In the genomic region with DNA sequence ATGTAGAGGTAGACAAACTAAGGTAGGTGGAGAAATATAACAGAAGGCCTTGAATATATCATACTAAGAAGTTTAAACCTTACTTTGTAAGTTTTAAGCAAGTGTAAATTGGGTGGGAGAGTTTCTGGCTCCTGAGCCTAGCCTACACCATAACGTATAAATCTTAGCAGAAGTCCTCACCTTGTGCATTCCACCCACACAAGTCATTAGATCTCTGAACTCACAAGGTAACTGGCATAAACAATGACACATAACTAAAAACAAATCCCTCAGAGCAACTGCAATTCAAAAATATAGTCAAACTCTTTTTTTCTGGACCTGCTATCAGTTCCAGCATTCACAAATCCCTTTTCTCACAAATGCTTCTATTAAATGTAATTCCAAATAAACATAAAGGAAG, we compare ENCODE assay signal across 1 cellular context.
A peak's percentile ranks its signal among the peaks of the same experiment; 100 is the strongest.
TF ChIP-seq lines count a peak whose summit lies in the region.

No MANE protein-coding gene starts in this region.

TF ChIP-seq in K562, 482 proteins besides CTCF, POLR2A, EP300 and RAD21 (continued from another document):
- TF ChIP-seq, protein P1, sequence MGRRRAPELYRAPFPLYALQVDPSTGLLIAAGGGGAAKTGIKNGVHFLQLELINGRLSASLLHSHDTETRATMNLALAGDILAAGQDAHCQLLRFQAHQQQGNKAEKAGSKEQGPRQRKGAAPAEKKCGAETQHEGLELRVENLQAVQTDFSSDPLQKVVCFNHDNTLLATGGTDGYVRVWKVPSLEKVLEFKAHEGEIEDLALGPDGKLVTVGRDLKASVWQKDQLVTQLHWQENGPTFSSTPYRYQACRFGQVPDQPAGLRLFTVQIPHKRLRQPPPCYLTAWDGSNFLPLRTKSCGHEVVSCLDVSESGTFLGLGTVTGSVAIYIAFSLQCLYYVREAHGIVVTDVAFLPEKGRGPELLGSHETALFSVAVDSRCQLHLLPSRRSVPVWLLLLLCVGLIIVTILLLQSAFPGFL (CRISPR knock-in tag; IDR thresholded peaks at IDR 0.05): no peak
- TF ChIP-seq POLR2AphosphoS5 (IDR thresholded peaks at IDR 0.05; ENCODE audit: control insufficient read depth, insufficient read depth, low read depth, low read length) (no peak), EGR1 (conservative IDR thresholded peaks at IDR 0.05) (0 out of 2 replicates have a peak, but pooled peaks have one; percentile 31), RHOXF2B (CRISPR knock-in tag; conservative IDR thresholded peaks at IDR 0.05) (no peak), CREM (IDR thresholded peaks at IDR 0.05; ENCODE audit: low read depth) (no peak)
- TF ChIP-seq, protein P2, sequence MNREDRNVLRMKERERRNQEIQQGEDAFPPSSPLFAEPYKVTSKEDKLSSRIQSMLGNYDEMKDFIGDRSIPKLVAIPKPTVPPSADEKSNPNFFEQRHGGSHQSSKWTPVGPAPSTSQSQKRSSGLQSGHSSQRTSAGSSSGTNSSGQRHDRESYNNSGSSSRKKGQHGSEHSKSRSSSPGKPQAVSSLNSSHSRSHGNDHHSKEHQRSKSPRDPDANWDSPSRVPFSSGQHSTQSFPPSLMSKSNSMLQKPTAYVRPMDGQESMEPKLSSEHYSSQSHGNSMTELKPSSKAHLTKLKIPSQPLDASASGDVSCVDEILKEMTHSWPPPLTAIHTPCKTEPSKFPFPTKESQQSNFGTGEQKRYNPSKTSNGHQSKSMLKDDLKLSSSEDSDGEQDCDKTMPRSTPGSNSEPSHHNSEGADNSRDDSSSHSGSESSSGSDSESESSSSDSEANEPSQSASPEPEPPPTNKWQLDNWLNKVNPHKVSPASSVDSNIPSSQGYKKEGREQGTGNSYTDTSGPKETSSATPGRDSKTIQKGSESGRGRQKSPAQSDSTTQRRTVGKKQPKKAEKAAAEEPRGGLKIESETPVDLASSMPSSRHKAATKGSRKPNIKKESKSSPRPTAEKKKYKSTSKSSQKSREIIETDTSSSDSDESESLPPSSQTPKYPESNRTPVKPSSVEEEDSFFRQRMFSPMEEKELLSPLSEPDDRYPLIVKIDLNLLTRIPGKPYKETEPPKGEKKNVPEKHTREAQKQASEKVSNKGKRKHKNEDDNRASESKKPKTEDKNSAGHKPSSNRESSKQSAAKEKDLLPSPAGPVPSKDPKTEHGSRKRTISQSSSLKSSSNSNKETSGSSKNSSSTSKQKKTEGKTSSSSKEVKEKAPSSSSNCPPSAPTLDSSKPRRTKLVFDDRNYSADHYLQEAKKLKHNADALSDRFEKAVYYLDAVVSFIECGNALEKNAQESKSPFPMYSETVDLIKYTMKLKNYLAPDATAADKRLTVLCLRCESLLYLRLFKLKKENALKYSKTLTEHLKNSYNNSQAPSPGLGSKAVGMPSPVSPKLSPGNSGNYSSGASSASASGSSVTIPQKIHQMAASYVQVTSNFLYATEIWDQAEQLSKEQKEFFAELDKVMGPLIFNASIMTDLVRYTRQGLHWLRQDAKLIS (CRISPR knock-in tag; IDR thresholded peaks at IDR 0.05): no peak
- TF ChIP-seq, protein P3, sequence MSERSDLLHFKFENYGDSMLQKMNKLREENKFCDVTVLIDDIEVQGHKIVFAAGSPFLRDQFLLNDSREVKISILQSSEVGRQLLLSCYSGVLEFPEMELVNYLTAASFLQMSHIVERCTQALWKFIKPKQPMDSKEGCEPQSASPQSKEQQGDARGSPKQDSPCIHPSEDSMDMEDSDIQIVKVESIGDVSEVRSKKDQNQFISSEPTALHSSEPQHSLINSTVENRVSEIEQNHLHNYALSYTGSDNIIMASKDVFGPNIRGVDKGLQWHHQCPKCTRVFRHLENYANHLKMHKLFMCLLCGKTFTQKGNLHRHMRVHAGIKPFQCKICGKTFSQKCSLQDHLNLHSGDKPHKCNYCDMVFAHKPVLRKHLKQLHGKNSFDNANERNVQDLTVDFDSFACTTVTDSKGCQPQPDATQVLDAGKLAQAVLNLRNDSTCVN (CRISPR knock-in tag; IDR thresholded peaks at IDR 0.05): no peak
